7 cellular contexts compared by ENCODE assay signal in genomic region chr21:6070213-6070612, GRCh38.
DNase-seq lines count a peak whose midpoint lies in the region; ATAC-seq and TF ChIP-seq lines count a peak whose summit lies in the region.
"Not testable (repeated sequence)": the region's sequence is repeated elsewhere in the genome, so short reads cannot be mapped to it uniquely, and the experiment has no call there.

No MANE protein-coding gene starts in this region.

- CTCF ChIA-PET in activated CD8-positive, alpha-beta T cell treated with anti-CD3 and anti-CD28 coated beads for 36 hours (lab: Charles Lee): not testable (repeated sequence)

- not testable (repeated sequence) for H4K20me1 ChIP-seq in neural progenitor cell (ENCODE audit: low read depth)

- H2BK120ac ChIP-seq in mesenchymal stem cell (ENCODE audit: low read depth, low read length): not testable (repeated sequence)

- H3K27me3 ChIP-seq in mesenchymal stem cell (ENCODE audit: control insufficient read depth in 1 of 2, insufficient read depth in 1 of 2, low read length in 2 of 2); neural progenitor cell: not testable (repeated sequence)

- H3K4me2 ChIP-seq in mesenchymal stem cell (ENCODE audit: low read length, poor library complexity, severe bottlenecking); neural progenitor cell: not testable (repeated sequence)

- H2BK5ac ChIP-seq in mesenchymal stem cell (ENCODE audit: low read depth, low read length, poor library complexity, severe bottlenecking): not testable (repeated sequence)

- not testable (repeated sequence) for H3K79me1 ChIP-seq in mesenchymal stem cell (replicated peaks; ENCODE audit: low read length, poor library complexity, severe bottlenecking)

- H3K4me1 Mint-ChIP-seq in T-helper 2 cell treated with Interferon-gamma antibody and Interleukin-4, amounts not matched to agents 5 μg/mL and 100 μg/mL, for 36 hours (ENCODE audit: low read depth); activated CD8-positive, alpha-beta T cell treated with anti-CD3 and anti-CD28 coated beads for 36 hours (ENCODE audit: low read depth); activated T-helper 1 cell treated with anti-CD3 and anti-CD28 coated beads, Interleukin-12 subunit alpha, Interleukin-12 subunit beta, Interleukin-2, Interleukin-4 antibody, amounts not matched to agents 30 ng/mL and 10 ng/mL and 1 ng/mL, durations not matched to agents 14 hours and 24 hours and 36 hours (ENCODE audit: low read depth); activated naive CD8-positive, alpha-beta T cell treated with anti-CD3 and anti-CD28 coated beads, Interleukin-2, amount 10 ng/mL, durations not matched to agents 7 days and 5 days; effector memory CD8-positive, alpha-beta T cell (ENCODE audit: low read depth in 2 of 2); neural progenitor cell: not testable (repeated sequence)

- H3F3A ChIP-seq in neural progenitor cell (ENCODE audit: low read depth): not testable (repeated sequence)

- not testable (repeated sequence) for H3K14ac ChIP-seq in mesenchymal stem cell (ENCODE audit: low read length in 2 of 2)

- peak overlapping the region; percentile 50 for H4K91ac ChIP-seq in mesenchymal stem cell (ENCODE audit: low read length)

- ATAC-seq in activated CD8-positive, alpha-beta T cell treated with anti-CD3 and anti-CD28 coated beads for 36 hours; activated naive CD8-positive, alpha-beta T cell treated with anti-CD3 and anti-CD28 coated beads, Interleukin-2, amount 10 ng/mL, durations not matched to agents 7 days and 5 days (ENCODE audit: low read depth): not testable (repeated sequence)
- ATAC-seq in effector memory CD8-positive, alpha-beta T cell (replicated peaks): peak; percentile 31

- not testable (repeated sequence) for H2AFZ ChIP-seq in mesenchymal stem cell (ENCODE audit: low read depth, low read length); neural progenitor cell (replicated peaks)

- not testable (repeated sequence) for DNase-seq in T-helper 2 cell treated with Interferon-gamma antibody and Interleukin-4, amounts not matched to agents 5 μg/mL and 100 μg/mL, for 36 hours (ENCODE audit: low spot score); activated CD8-positive, alpha-beta T cell treated with anti-CD3 and anti-CD28 coated beads for 36 hours; activated T-helper 1 cell treated with anti-CD3 and anti-CD28 coated beads, Interleukin-12 subunit alpha, Interleukin-12 subunit beta, Interleukin-2, Interleukin-4 antibody, amounts not matched to agents 30 ng/mL and 10 ng/mL and 1 ng/mL, durations not matched to agents 14 hours and 24 hours and 36 hours (ENCODE audit: low spot score); activated naive CD8-positive, alpha-beta T cell treated with anti-CD3 and anti-CD28 coated beads, Interleukin-2, amount 10 ng/mL, durations not matched to agents 7 days and 5 days; effector memory CD8-positive, alpha-beta T cell; mesenchymal stem cell; neural progenitor cell (ENCODE audit: low spot score)

- not testable (repeated sequence) for H3K36me3 Mint-ChIP-seq in T-helper 2 cell treated with Interferon-gamma antibody and Interleukin-4, amounts not matched to agents 5 μg/mL and 100 μg/mL, for 36 hours (ENCODE audit: low read depth); activated CD8-positive, alpha-beta T cell treated with anti-CD3 and anti-CD28 coated beads for 36 hours (ENCODE audit: low read depth); activated T-helper 1 cell treated with anti-CD3 and anti-CD28 coated beads, Interleukin-12 subunit alpha, Interleukin-12 subunit beta, Interleukin-2, Interleukin-4 antibody, amounts not matched to agents 30 ng/mL and 10 ng/mL and 1 ng/mL, durations not matched to agents 14 hours and 24 hours and 36 hours (ENCODE audit: low read depth); activated naive CD8-positive, alpha-beta T cell treated with anti-CD3 and anti-CD28 coated beads, Interleukin-2, amount 10 ng/mL, durations not matched to agents 7 days and 5 days; effector memory CD8-positive, alpha-beta T cell (ENCODE audit: insufficient read depth); neural progenitor cell

- not testable (repeated sequence) for H3K36me3 ChIP-seq in mesenchymal stem cell (ENCODE audit: control insufficient read depth in 1 of 2, insufficient read depth in 2 of 2, low read depth in 1 of 2, low read length in 2 of 2); neural progenitor cell

- H3K27ac Mint-ChIP-seq in T-helper 2 cell treated with Interferon-gamma antibody and Interleukin-4, amounts not matched to agents 5 μg/mL and 100 μg/mL, for 36 hours: peak overlapping the region; percentile 55
- peak overlapping the region; percentile 74 for H3K27ac Mint-ChIP-seq in activated CD8-positive, alpha-beta T cell treated with anti-CD3 and anti-CD28 coated beads for 36 hours
- H3K27ac Mint-ChIP-seq in activated T-helper 1 cell treated with anti-CD3 and anti-CD28 coated beads, Interleukin-12 subunit alpha, Interleukin-12 subunit beta, Interleukin-2, Interleukin-4 antibody, amounts not matched to agents 30 ng/mL and 10 ng/mL and 1 ng/mL, durations not matched to agents 14 hours and 24 hours and 36 hours: peak overlapping the region; percentile 28
- peak overlapping the region; percentile 80 for H3K27ac Mint-ChIP-seq in activated naive CD8-positive, alpha-beta T cell treated with anti-CD3 and anti-CD28 coated beads, Interleukin-2, amount 10 ng/mL, durations not matched to agents 7 days and 5 days
- H3K27ac Mint-ChIP-seq in effector memory CD8-positive, alpha-beta T cell: peak overlapping the region in 1 of 2 donors; percentile 71
- peak overlapping the region; percentile 62 for H3K27ac Mint-ChIP-seq in neural progenitor cell

- not testable (repeated sequence) for H4K8ac ChIP-seq in mesenchymal stem cell (ENCODE audit: low read length)

- not testable (repeated sequence) for H3K4me3 ChIP-seq in mesenchymal stem cell (ENCODE audit: insufficient read depth in 1 of 2, low read depth in 1 of 2, low read length in 2 of 2); neural progenitor cell

- intact Hi-C loops in activated CD8-positive, alpha-beta T cell treated with anti-CD3 and anti-CD28 coated beads for 36 hours (cut with micrococcal nuclease); activated T-helper 1 cell treated with anti-CD3 and anti-CD28 coated beads, Interleukin-12 subunit alpha, Interleukin-12 subunit beta, Interleukin-2, Interleukin-4 antibody, amounts not matched to agents 30 ng/mL and 10 ng/mL and 1 ng/mL, durations not matched to agents 14 hours and 24 hours and 36 hours (cut with micrococcal nuclease): not testable (repeated sequence)

- H2BK12ac ChIP-seq in mesenchymal stem cell (ENCODE audit: low read length in 2 of 2): peak overlapping the region in 1 of 2 experiments; percentile 71

- H3K18ac ChIP-seq in mesenchymal stem cell (ENCODE audit: low read depth in 1 of 2, low read length in 2 of 2): not testable (repeated sequence)

- H3K23ac ChIP-seq in mesenchymal stem cell (ENCODE audit: low read length in 2 of 2): not testable (repeated sequence)

- not testable (repeated sequence) for H3K9me3 Mint-ChIP-seq in T-helper 2 cell treated with Interferon-gamma antibody and Interleukin-4, amounts not matched to agents 5 μg/mL and 100 μg/mL, for 36 hours; activated CD8-positive, alpha-beta T cell treated with anti-CD3 and anti-CD28 coated beads for 36 hours; activated T-helper 1 cell treated with anti-CD3 and anti-CD28 coated beads, Interleukin-12 subunit alpha, Interleukin-12 subunit beta, Interleukin-2, Interleukin-4 antibody, amounts not matched to agents 30 ng/mL and 10 ng/mL and 1 ng/mL, durations not matched to agents 14 hours and 24 hours and 36 hours; activated naive CD8-positive, alpha-beta T cell treated with anti-CD3 and anti-CD28 coated beads, Interleukin-2, amount 10 ng/mL, durations not matched to agents 7 days and 5 days; effector memory CD8-positive, alpha-beta T cell; neural progenitor cell

- not testable (repeated sequence) for H3K27ac ChIP-seq in mesenchymal stem cell (ENCODE audit: low read length, poor library complexity, severe bottlenecking); neural progenitor cell

- not testable (repeated sequence) for H3K27me3 Mint-ChIP-seq in T-helper 2 cell treated with Interferon-gamma antibody and Interleukin-4, amounts not matched to agents 5 μg/mL and 100 μg/mL, for 36 hours (ENCODE audit: low read depth); activated CD8-positive, alpha-beta T cell treated with anti-CD3 and anti-CD28 coated beads for 36 hours; activated T-helper 1 cell treated with anti-CD3 and anti-CD28 coated beads, Interleukin-12 subunit alpha, Interleukin-12 subunit beta, Interleukin-2, Interleukin-4 antibody, amounts not matched to agents 30 ng/mL and 10 ng/mL and 1 ng/mL, durations not matched to agents 14 hours and 24 hours and 36 hours (ENCODE audit: insufficient read depth); activated naive CD8-positive, alpha-beta T cell treated with anti-CD3 and anti-CD28 coated beads, Interleukin-2, amount 10 ng/mL, durations not matched to agents 7 days and 5 days; effector memory CD8-positive, alpha-beta T cell; neural progenitor cell (ENCODE audit: insufficient read depth, low read depth)

- H2BK15ac ChIP-seq in mesenchymal stem cell (ENCODE audit: low read depth, poor library complexity, severe bottlenecking): not testable (repeated sequence)

- POLR2A ChIA-PET in activated CD8-positive, alpha-beta T cell treated with anti-CD3 and anti-CD28 coated beads for 36 hours (lab: Charles Lee); activated naive CD8-positive, alpha-beta T cell treated with anti-CD3 and anti-CD28 coated beads, Interleukin-2, amount 10 ng/mL, durations not matched to agents 7 days and 5 days (lab: Charles Lee): not testable (repeated sequence)

- not testable (repeated sequence) for H3K4me1 ChIP-seq in mesenchymal stem cell (ENCODE audit: control insufficient read depth, insufficient read depth, low read depth, low read length); neural progenitor cell

- H3K4ac ChIP-seq in mesenchymal stem cell (ENCODE audit: low read depth in 1 of 2, low read length in 2 of 2): not testable (repeated sequence)

- H3K9me3 ChIP-seq in mesenchymal stem cell (ENCODE audit: control insufficient read depth, low read length); neural progenitor cell (ENCODE audit: low read depth): not testable (repeated sequence)

- 83% methylated on average over 2 of the region's 2 CpGs for WGBS in mesenchymal stem cell

- H3K79me2 ChIP-seq in neural progenitor cell (ENCODE audit: low read depth): not testable (repeated sequence)

- not testable (repeated sequence) for H3K4me3 Mint-ChIP-seq in T-helper 2 cell treated with Interferon-gamma antibody and Interleukin-4, amounts not matched to agents 5 μg/mL and 100 μg/mL, for 36 hours; activated T-helper 1 cell treated with anti-CD3 and anti-CD28 coated beads, Interleukin-12 subunit alpha, Interleukin-12 subunit beta, Interleukin-2, Interleukin-4 antibody, amounts not matched to agents 30 ng/mL and 10 ng/mL and 1 ng/mL, durations not matched to agents 14 hours and 24 hours and 36 hours; effector memory CD8-positive, alpha-beta T cell; neural progenitor cell
- H3K4me3 Mint-ChIP-seq in activated CD8-positive, alpha-beta T cell treated with anti-CD3 and anti-CD28 coated beads for 36 hours: peak overlapping the region; percentile 28
- H3K4me3 Mint-ChIP-seq in activated naive CD8-positive, alpha-beta T cell treated with anti-CD3 and anti-CD28 coated beads, Interleukin-2, amount 10 ng/mL, durations not matched to agents 7 days and 5 days: peak overlapping the region; percentile 46

- not testable (repeated sequence) for H3K9ac ChIP-seq in mesenchymal stem cell (ENCODE audit: low read length); neural progenitor cell

- TF ChIP-seq CTCF in activated CD8-positive, alpha-beta T cell treated with anti-CD3 and anti-CD28 coated beads for 36 hours (IDR thresholded peaks at IDR 0.05); neural progenitor cell (IDR thresholded peaks at IDR 0.05): not testable (repeated sequence)

- H2AK5ac ChIP-seq in mesenchymal stem cell (ENCODE audit: low read length, severe bottlenecking): not testable (repeated sequence)
